ENCODE assay signal across 19 cellular contexts in the genomic region with DNA sequence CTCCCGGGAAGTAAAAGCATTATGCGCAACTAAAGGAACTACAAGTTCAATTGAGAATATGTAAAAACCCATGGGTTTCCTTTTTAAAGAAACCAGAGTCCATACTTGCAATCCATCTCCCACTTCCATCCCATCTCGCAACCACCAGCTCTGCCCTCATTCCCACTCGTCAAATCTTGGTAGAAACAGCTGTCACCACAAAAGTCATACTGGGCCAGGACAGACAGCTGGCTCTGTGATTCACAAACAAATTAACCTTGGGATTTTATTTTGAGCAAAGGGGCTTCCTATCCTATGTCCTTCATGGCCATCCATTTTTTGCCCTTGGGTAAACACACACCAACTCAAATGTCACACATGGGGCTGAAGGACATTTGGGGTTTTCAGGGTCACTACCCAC.
DNase-seq lines count a peak whose midpoint lies in the region; ATAC-seq, FAIRE-seq and TF ChIP-seq lines count a peak whose summit lies in the region.
"Had no signal": no experiment of that assay in that cellular context is flagged by ENCODE, and none has a peak within 500 bp of the region (broad histone marks: within the 10 kb centered on the region; RNA-seq: fewer than 3 reads in every experiment).

No MANE protein-coding gene starts in this region.

- H3K9me3 ChIP-seq in BLaER1 treated with 17β-estradiol and CSF1 and Interleukin-3, amounts not matched to agents 10 nM and 100 nM (replicated peaks in 1 of 11), result 0 out of 22 replicates have a peak, but pooled peaks cover 0 to 4% (median 0%) of the 10 kb centered on the region in 11 experiments
- H3K9me3 ChIP-seq in endothelial cell of umbilical vein (replicated peaks; ENCODE audit: control insufficient read depth, insufficient read depth, low read length) (no peaks in the 10 kb centered on the region), tibial artery (no peaks in the 10 kb centered on the region)
- H3K9me3 ChIP-seq: esophagus squamous epithelium, gastroesophageal sphincter, pancreas, right lobe of liver, transverse colon had no signal

- no peak overlapping the region for H3K4me3 ChIP-seq in BLaER1 treated with 17β-estradiol and CSF1 and Interleukin-3, amounts not matched to agents 10 nM and 100 nM
- no peak overlapping the region for H3K4me3 ChIP-seq in endothelial cell of umbilical vein (replicated peaks in 1 of 3; ENCODE audit: insufficient read depth in 1 of 3, low read depth in 1 of 3, low read length in 3 of 3)
- no peak overlapping the region for H3K4me3 ChIP-seq in tibial artery
- H3K4me3 ChIP-seq: esophagus squamous epithelium, gastroesophageal sphincter, pancreas, right lobe of liver, transverse colon had no signal

- no peaks in the 10 kb centered on the region for H3K36me3 ChIP-seq in BLaER1 treated with 17β-estradiol and CSF1 and Interleukin-3, amounts not matched to agents 10 nM and 100 nM
- H3K36me3 ChIP-seq in endothelial cell of umbilical vein (ENCODE audit: control insufficient read depth in 2 of 2, extremely low read depth in 1 of 2, insufficient read depth in 2 of 2, low read length in 2 of 2), result no peaks in the 10 kb centered on the region
- H3K36me3 ChIP-seq in tibial artery, result no peaks in the 10 kb centered on the region
- H3K36me3 ChIP-seq: esophagus squamous epithelium, gastroesophageal sphincter, pancreas, right lobe of liver, transverse colon had no signal

- peak overlapping the region in 8 of 11 experiments; percentile 1 to 51 (median 26); a peak in 10 of 22 replicates for H3K27ac ChIP-seq in BLaER1 treated with 17β-estradiol and CSF1 and Interleukin-3, amounts not matched to agents 10 nM and 100 nM
- H3K27ac ChIP-seq in endothelial cell of umbilical vein (ENCODE audit: insufficient read depth, low read depth, low read length) (peak overlapping the region; percentile 45), tibial artery (no peak overlapping the region)
- H3K27ac ChIP-seq: esophagus squamous epithelium, gastroesophageal sphincter, pancreas, right lobe of liver, transverse colon had no signal

- intact Hi-C loops in endothelial cell of umbilical vein (cut with micrococcal nuclease), result loop anchor here (1.0 to 5.0 kb wide), 14 partner anchors 67 to 1717 kb away; partner anchors contain the start of gene BMP2
- intact Hi-C loops in tibial artery (cut with DNase I; ENCODE audit: low total_unique reads), result loop anchor here (5.0 kb wide), 1 partner anchor 1027 kb away; no protein-coding TSS in a partner anchor

- no peak overlapping the region for H2AFZ ChIP-seq in endothelial cell of umbilical vein (ENCODE audit: low read depth, low read length)

- peak; percentile 14 for DNase-seq in NCI-H82 treated with DMSO at 0.1 percent for 48 hours (lab: John Stamatoyannopoulos, UW; ENCODE audit: unreplicated experiment)
- no peak for DNase-seq in endothelial cell of umbilical vein (ENCODE audit: low read depth, low spot score)
- no peak for DNase-seq in OCI-M1 (lab: John Stamatoyannopoulos, UW)
- DNase-seq in NCI-H2196 treated with DMSO at 0.1 percent for 48 hours (lab: John Stamatoyannopoulos, UW; ENCODE audit: unreplicated experiment), result no peak
- DNase-seq in tibial artery, result no peak
- DNase-seq: activated CD4-positive, alpha-beta T cell treated with anti-CD3 and anti-CD28 coated beads for 4 hours; activated T-cell treated with anti-CD3 and anti-CD28 coated beads, Interleukin-2, amount 50 U/mL, for 24 hours; effector memory CD4-positive, alpha-beta T cell; esophagus squamous epithelium; islet precursor cell; right lobe of liver; stimulated activated CD8-positive, alpha-beta memory T cell treated with anti-CD3 and anti-CD28 coated beads, Interleukin-4, amount 100 ng/mL, for 48 hours; transverse colon had no signal

- H3K9ac ChIP-seq in BLaER1 treated with 17β-estradiol and CSF1 and Interleukin-3, amounts not matched to agents 10 nM and 100 nM, result peak overlapping the region in 5 of 11 experiments; percentile 5 to 47 (median 31); a peak in 4 of 22 replicates
- peak overlapping the region; percentile 35 for H3K9ac ChIP-seq in endothelial cell of umbilical vein (replicated peaks; ENCODE audit: extremely low read depth, insufficient read depth, low read length)

- peak overlapping the region; percentile 16 to 66 (median 40); a peak in 21 of 22 replicates for H3K4me2 ChIP-seq in BLaER1 treated with 17β-estradiol and CSF1 and Interleukin-3, amounts not matched to agents 10 nM and 100 nM
- no peak overlapping the region for H3K4me2 ChIP-seq in endothelial cell of umbilical vein (ENCODE audit: insufficient read depth, low read length)

- BruUV-seq in endothelial cell of umbilical vein (replicated peaks; lab: Mats Ljungman, UMichigan), result TSS peak; percentile 27

- POLR2A ChIA-PET in endothelial cell of umbilical vein (lab: Charles Lee), result interaction anchor here (0.7 kb wide), 1 partner anchor 573 kb away, joined by 3 read pairs; no protein-coding TSS in a partner anchor

- dilution Hi-C loops in endothelial cell of umbilical vein (cut with MboI; ENCODE audit: extremely low pct_ligation_motif_present, low sequenced_read_pairs), result no loop called here

- H3K9me1 ChIP-seq in endothelial cell of umbilical vein (replicated peaks; ENCODE audit: control insufficient read depth, extremely low read depth, insufficient read depth, low read length), result no peaks in the 10 kb centered on the region

- TF ChIP-seq CTCF in endothelial cell of umbilical vein (IDR thresholded peaks at IDR 0.05; ENCODE audit: extremely low read depth in 1 of 2, insufficient read depth in 1 of 2, low read depth in 1 of 2, low read length in 2 of 2) (no peak), tibial artery (IDR thresholded peaks at IDR 0.05) (no peak)

- no peaks in the 10 kb centered on the region for H3K27me3 ChIP-seq in BLaER1 treated with 17β-estradiol and CSF1 and Interleukin-3, amounts not matched to agents 10 nM and 100 nM
- H3K27me3 ChIP-seq in endothelial cell of umbilical vein (ENCODE audit: control insufficient read depth in 2 of 2, insufficient read depth in 2 of 2, low read length in 2 of 2) (no peaks in the 10 kb centered on the region), tibial artery (no peaks in the 10 kb centered on the region)
- H3K27me3 ChIP-seq: esophagus squamous epithelium, gastroesophageal sphincter, pancreas, right lobe of liver, transverse colon had no signal

- peak; percentile 11 for ATAC-seq in GM18907 (IDR thresholded peaks at IDR 0.05; ENCODE audit: unreplicated experiment)
- ATAC-seq: gastroesophageal sphincter had no signal

- no peak for TF ChIP-seq POLR2A in endothelial cell of umbilical vein (IDR thresholded peaks at IDR 0.05; ENCODE audit: low read depth, low read length)

- no peaks in the 10 kb centered on the region for H4K20me1 ChIP-seq in BLaER1 treated with 17β-estradiol and CSF1 and Interleukin-3, amounts not matched to agents 10 nM and 100 nM
- no peaks in the 10 kb centered on the region for H4K20me1 ChIP-seq in endothelial cell of umbilical vein (replicated peaks; ENCODE audit: control insufficient read depth, extremely low read depth, insufficient read depth, low read length)

- no peak for FAIRE-seq in endothelial cell of umbilical vein (lab: Jason Lieb, UNC)
- FAIRE-seq: bronchial epithelial cell, colon, pancreas had no signal

- CTCF ChIA-PET in endothelial cell of umbilical vein (lab: Charles Lee), result interaction anchor here (0.5 to 3.7 kb wide), 54 partner anchors 10 to 1679 kb away, joined by 3 to 57 read pairs (median 4); partner anchors contain the start of gene BMP2

- H3K4me1 ChIP-seq in BLaER1 treated with 17β-estradiol and CSF1 and Interleukin-3, amounts not matched to agents 10 nM and 100 nM, result peaks cover 11 to 35% (median 21%) of the 10 kb centered on the region in 10 experiments
- H3K4me1 ChIP-seq in endothelial cell of umbilical vein (ENCODE audit: control insufficient read depth, extremely low read depth, insufficient read depth, low read length) (peaks cover 28% of the 10 kb centered on the region), tibial artery (no peaks in the 10 kb centered on the region)
- H3K4me1 ChIP-seq: pancreas, transverse colon had no signal

- no peaks in the 10 kb centered on the region for H3K79me2 ChIP-seq in endothelial cell of umbilical vein (ENCODE audit: control insufficient read depth, insufficient read depth, low read length)

TF ChIP-seq in endothelial cell of umbilical vein, 7 proteins besides CTCF, POLR2A, EP300 and RAD21:
- TF ChIP-seq FOS (IDR thresholded peaks at IDR 0.05; ENCODE audit: borderline replicate concordance, insufficient read depth, low read length), result no peak
- TF ChIP-seq EZH2 (IDR thresholded peaks at IDR 0.05; ENCODE audit: borderline replicate concordance, low read depth, low read length, severe bottlenecking), result no peak
- TF ChIP-seq JUN (IDR thresholded peaks at IDR 0.05; ENCODE audit: borderline replicate concordance, insufficient read depth, insufficient read length, low read depth), result no peak
- TF ChIP-seq POLR2AphosphoS5 (IDR thresholded peaks at IDR 0.05; ENCODE audit: insufficient read depth, low read depth, low read length), result no peak
- no peak for TF ChIP-seq GATA2 (IDR thresholded peaks at IDR 0.05; ENCODE audit: insufficient read depth, insufficient read length, low read depth, low read length)
- TF ChIP-seq MYC (IDR thresholded peaks at IDR 0.05; ENCODE audit: low read depth, low read length), result no peak
- no peak for TF ChIP-seq MAX (IDR thresholded peaks at IDR 0.05; ENCODE audit: insufficient read depth, insufficient read length)

Comparison
In these comparisons a context has a peak if more than half of its experiments do, and no peak if none do; other contexts are left out.
1. H3K27ac ChIP-seq: peak in BLaER1 treated with 17β-estradiol and CSF1 and Interleukin-3, amounts not matched to agents 10 nM and 100 nM (8 of 11) and endothelial cell of umbilical vein (single experiment); none in tibial artery (0 of 2).